Comparison of ENCODE assay signal across 20 cellular contexts in genomic region chr16:26985100-26986065, GRCh38.
"Had no signal": no experiment of that assay in that cellular context is flagged by ENCODE, and none has a peak within 500 bp of the region (broad histone marks: within the 10 kb centered on the region; RNA-seq: fewer than 3 reads in every experiment).

No MANE protein-coding gene starts in this region.

- H3K9me3 Mint-ChIP-seq: activated CD4-positive, alpha-beta T cell treated with anti-CD3 and anti-CD28 coated beads, Interleukin-2, amount 10 ng/mL, durations not matched to agents 7 days and 5 days; activated naive CD4-positive, alpha-beta T cell treated with anti-CD3 and anti-CD28 coated beads, Interleukin-2, amount 10 ng/mL, durations not matched to agents 7 days and 5 days; activated T-helper 2 cell treated with anti-CD3 and anti-CD28 coated beads, Interferon-gamma antibody, Interleukin-2, Interleukin-4, amounts not matched to agents 10 μg/mL and 5 μg/mL and 100 μg/mL, durations not matched to agents 14 hours and 24 hours and 36 hours; immature natural killer cell; naive thymus-derived CD8-positive, alpha-beta T cell had no signal

- H3K27ac ChIP-seq: cardiac muscle cell, colonic mucosa, gastrocnemius medialis, psoas muscle, right lobe of liver had no signal

- H3K4me3 ChIP-seq: cardiac muscle cell, colonic mucosa, gastrocnemius medialis, lung, psoas muscle, right lobe of liver had no signal

- H3K9me3 ChIP-seq: colonic mucosa, gastrocnemius medialis, psoas muscle, right lobe of liver had no signal

- H3K4me1 Mint-ChIP-seq: activated CD4-positive, alpha-beta T cell treated with anti-CD3 and anti-CD28 coated beads, Interleukin-2, amount 10 ng/mL, durations not matched to agents 7 days and 5 days; activated naive CD4-positive, alpha-beta T cell treated with anti-CD3 and anti-CD28 coated beads, Interleukin-2, amount 10 ng/mL, durations not matched to agents 7 days and 5 days; immature natural killer cell had no signal

- H3K27ac Mint-ChIP-seq: activated CD4-positive, alpha-beta T cell treated with anti-CD3 and anti-CD28 coated beads, Interleukin-2, amount 10 ng/mL, durations not matched to agents 7 days and 5 days; activated naive CD4-positive, alpha-beta T cell treated with anti-CD3 and anti-CD28 coated beads, Interleukin-2, amount 10 ng/mL, durations not matched to agents 7 days and 5 days; activated T-helper 2 cell treated with anti-CD3 and anti-CD28 coated beads, Interferon-gamma antibody, Interleukin-2, Interleukin-4, amounts not matched to agents 10 μg/mL and 5 μg/mL and 100 μg/mL, durations not matched to agents 14 hours and 24 hours and 36 hours; immature natural killer cell had no signal

- H3K4me1 ChIP-seq: colonic mucosa, gastrocnemius medialis, psoas muscle, right lobe of liver had no signal

- H3K4me3 Mint-ChIP-seq: activated CD4-positive, alpha-beta T cell treated with anti-CD3 and anti-CD28 coated beads, Interleukin-2, amount 10 ng/mL, durations not matched to agents 7 days and 5 days; activated naive CD4-positive, alpha-beta T cell treated with anti-CD3 and anti-CD28 coated beads, Interleukin-2, amount 10 ng/mL, durations not matched to agents 7 days and 5 days; immature natural killer cell; naive thymus-derived CD8-positive, alpha-beta T cell had no signal

- ATAC-seq: gastrocnemius medialis; left cardiac atrium; naive thymus-derived CD8-positive, alpha-beta T cell; psoas muscle; right lobe of liver had no signal

- DNase-seq: activated CD4-positive, alpha-beta T cell treated with anti-CD3 and anti-CD28 coated beads, Interleukin-2, amount 10 ng/mL, durations not matched to agents 7 days and 5 days; activated CD4-positive, CD25-positive, alpha-beta regulatory T cell; activated CD8-positive, alpha-beta memory T cell treated with anti-CD3 and anti-CD28 coated beads for 24 hours; activated naive CD4-positive, alpha-beta T cell treated with anti-CD3 and anti-CD28 coated beads, Interleukin-2, amount 10 ng/mL, durations not matched to agents 7 days and 5 days; colonic mucosa; effector CD4-positive, alpha-beta T cell; gastrocnemius medialis; immature natural killer cell; left cardiac atrium; naive thymus-derived CD8-positive, alpha-beta T cell; occipital lobe; psoas muscle; right lobe of liver; stimulated activated CD4-positive, alpha-beta T cell treated with anti-CD3 and anti-CD28 coated beads, Interleukin-2, amount 100 ng/mL, for 24 hours; stimulated activated naive CD4-positive, alpha-beta T cell; substantia nigra; trophoblast cell had no signal

- H3K27me3 ChIP-seq: cardiac muscle cell, colonic mucosa, gastrocnemius medialis, right lobe of liver had no signal

- H3K36me3 Mint-ChIP-seq: activated naive CD4-positive, alpha-beta T cell treated with anti-CD3 and anti-CD28 coated beads, Interleukin-2, amount 10 ng/mL, durations not matched to agents 7 days and 5 days; immature natural killer cell; naive thymus-derived CD8-positive, alpha-beta T cell had no signal

- H3K36me3 ChIP-seq: cardiac muscle cell, colonic mucosa, gastrocnemius medialis, right lobe of liver had no signal
